In the genomic region with DNA sequence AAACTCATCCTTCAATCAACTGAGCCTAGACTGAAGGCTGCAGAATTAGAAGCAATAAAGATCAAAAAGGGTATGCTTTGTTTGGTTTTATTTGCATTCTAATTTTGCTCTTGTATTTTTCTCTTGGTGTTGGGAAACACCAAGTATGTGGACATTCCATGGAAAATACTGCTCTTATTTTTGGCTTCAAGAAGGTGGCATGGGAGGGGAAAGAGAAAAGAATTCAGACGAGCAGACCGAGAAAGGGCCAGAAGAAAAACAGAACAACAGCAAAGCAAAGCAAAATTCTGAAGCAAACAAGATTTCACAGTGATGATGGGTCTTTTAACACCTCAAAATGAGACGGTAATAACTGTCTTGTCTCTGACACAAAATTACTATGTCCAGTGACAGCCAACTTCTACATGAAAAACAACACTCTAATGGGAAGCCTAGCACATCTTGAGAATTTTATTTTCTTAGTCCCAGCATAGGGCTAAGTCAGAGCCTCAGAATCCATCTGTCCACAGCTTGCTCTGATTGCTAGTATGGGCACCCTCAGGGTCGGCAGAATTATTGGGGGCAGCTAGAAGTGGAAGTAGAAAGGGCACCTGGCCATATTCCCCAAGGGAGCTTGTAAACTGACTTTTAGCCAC, we compare ENCODE assay signal across 21 cellular contexts. TPM values are rescaled to one million over a fixed set of nuclear protein-coding genes. Genes with fewer than 3 reads are reported as not detected.
DNase-seq lines count a peak whose midpoint lies in the region; ATAC-seq and TF ChIP-seq lines count a peak whose summit lies in the region.
"Had no signal": no experiment of that assay in that cellular context is flagged by ENCODE, and none has a peak within 500 bp of the region (broad histone marks: within the 10 kb centered on the region; RNA-seq: fewer than 3 reads in every experiment).

No MANE protein-coding gene starts in this region.

- H3K27ac Mint-ChIP-seq in H9 (peak overlapping the region in 2 of 3 experiments; percentile 8; a peak in 3 of 7 replicates), nephron progenitor cell (peak overlapping the region; percentile 67)
- H3K27ac Mint-ChIP-seq: naive thymus-derived CD4-positive, alpha-beta T cell; stimulated activated naive B cell treated with anti-CD40 and anti-IgM and Interleukin-4, amounts not matched to agents 10 μg/mL and 1 μg/mL and 100 μg/mL, for 72 hours had no signal

- H3K9me3 ChIP-seq in H9 (ENCODE audit: control insufficient read depth, low read depth, low read length) (no peaks in the 10 kb centered on the region), suprapubic skin (no peaks in the 10 kb centered on the region)
- H3K9me3 ChIP-seq: Caco-2 had no signal

- no peak overlapping the region for H4K8ac ChIP-seq in H9 (replicated peaks; ENCODE audit: insufficient read length, low read depth, low read length)

- peak; percentile 82 for ATAC-seq in Right ventricle myocardium superior (ENCODE audit: poor library complexity)
- ATAC-seq: activated CD4-positive, CD25-positive, alpha-beta regulatory T cell treated with anti-CD3 and anti-CD28 coated beads, Interleukin-2, amount 50 U/mL, for 24 hours; activated T-cell treated with anti-CD3 and anti-CD28 coated beads, Interleukin-2, amount 50 U/mL, for 4 hours; naive thymus-derived CD4-positive, alpha-beta T cell; stimulated activated naive B cell treated with anti-CD40 and anti-IgM and Interleukin-4, amounts not matched to agents 10 μg/mL and 1 μg/mL and 100 μg/mL, for 72 hours had no signal

- no peaks in the 10 kb centered on the region for H3K36me3 ChIP-seq in suprapubic skin
- H3K36me3 ChIP-seq: BLaER1 treated with 17β-estradiol and CSF1 and Interleukin-3, amounts not matched to agents 10 nM and 100 nM; cardiac muscle cell had no signal

- H3K4me3 ChIP-seq in suprapubic skin, result no peak overlapping the region
- H3K4me3 ChIP-seq in dorsolateral prefrontal cortex, result no peak overlapping the region
- H3K4me3 ChIP-seq: BLaER1 treated with 17β-estradiol and CSF1 and Interleukin-3, amounts not matched to agents 10 nM and 100 nM; cardiac muscle cell had no signal

- no peak overlapping the region for H3K23ac ChIP-seq in H9 (ENCODE audit: insufficient read length, low read depth, low read length)

- H3K4me1 Mint-ChIP-seq in H9 (peaks cover 13 to 15% of the 10 kb centered on the region in 2 experiments), nephron progenitor cell (peaks cover 34% of the 10 kb centered on the region)
- H3K4me1 Mint-ChIP-seq: naive thymus-derived CD4-positive, alpha-beta T cell; stimulated activated naive B cell treated with anti-CD40 and anti-IgM and Interleukin-4, amounts not matched to agents 10 μg/mL and 1 μg/mL and 100 μg/mL, for 72 hours had no signal

- H3K23me2 ChIP-seq in H9 (ENCODE audit: insufficient read length, low read depth, low read length, poor library complexity, severe bottlenecking), result no peaks in the 10 kb centered on the region

- no peak overlapping the region for H2BK12ac ChIP-seq in H9 (ENCODE audit: insufficient read length, low read depth, low read length)

- H3K79me1 ChIP-seq in H9 (ENCODE audit: insufficient read depth, low read depth, low read length, poor library complexity, severe bottlenecking), result no peaks in the 10 kb centered on the region

- H4K91ac ChIP-seq in H9 (ENCODE audit: insufficient read length, low read depth, low read length), result no peak overlapping the region

- H3K56ac ChIP-seq in H9 (ENCODE audit: insufficient read length, low read depth, low read length), result no peak overlapping the region

- no peak overlapping the region for H2BK120ac ChIP-seq in H9 (ENCODE audit: low read depth, low read length, poor library complexity, severe bottlenecking)

- H3K18ac ChIP-seq in H9 (ENCODE audit: insufficient read length, low read depth, low read length), result no peak overlapping the region

- H4K20me1 ChIP-seq in H9 (ENCODE audit: control insufficient read depth, insufficient read depth, insufficient read length), result no peaks in the 10 kb centered on the region
- H4K20me1 ChIP-seq: BLaER1 treated with 17β-estradiol and CSF1 and Interleukin-3, amounts not matched to agents 10 nM and 100 nM had no signal

- no peak overlapping the region for H3T11ph ChIP-seq in H9 (ENCODE audit: low read length)

- H3K27me3 Mint-ChIP-seq in H9 (ENCODE audit: low read depth) (no peaks in the 10 kb centered on the region), nephron progenitor cell (ENCODE audit: low read depth, poor library complexity) (peaks cover 2% of the 10 kb centered on the region)

- H3K36me3 Mint-ChIP-seq in H9 (ENCODE audit: insufficient read depth in 1 of 3, low read depth in 3 of 3) (no peaks in the 10 kb centered on the region), nephron progenitor cell (ENCODE audit: low read depth) (peaks cover 67% of the 10 kb centered on the region)
- H3K36me3 Mint-ChIP-seq: naive thymus-derived CD4-positive, alpha-beta T cell; stimulated activated naive B cell treated with anti-CD40 and anti-IgM and Interleukin-4, amounts not matched to agents 10 μg/mL and 1 μg/mL and 100 μg/mL, for 72 hours had no signal

- no peak overlapping the region for H4K5ac ChIP-seq in H9 (ENCODE audit: insufficient read length, low read depth, low read length)

- no peak overlapping the region for H2BK5ac ChIP-seq in H9 (ENCODE audit: insufficient read length, low read length)

- no peak overlapping the region for H3K27ac ChIP-seq in H9 (ENCODE audit: insufficient read length, low read depth, low read length)
- peak overlapping the region; percentile 55 for H3K27ac ChIP-seq in suprapubic skin
- peak overlapping the region in 1 of 59 donors; percentile 11 for H3K27ac ChIP-seq in dorsolateral prefrontal cortex
- H3K27ac ChIP-seq: BLaER1 treated with 17β-estradiol and CSF1 and Interleukin-3, amounts not matched to agents 10 nM and 100 nM; cardiac muscle cell had no signal

- no peak for TF ChIP-seq POLR2A in suprapubic skin (IDR thresholded peaks at IDR 0.05)
- TF ChIP-seq POLR2A in erythroblast (IDR thresholded peaks at IDR 0.05; ENCODE audit: low read length), result no peak

- H3K4me3 Mint-ChIP-seq in H9 (no peak overlapping the region), nephron progenitor cell (no peak overlapping the region)
- H3K4me3 Mint-ChIP-seq: activated T-cell treated with anti-CD3 and anti-CD28 coated beads, Interleukin-2, amount 50 U/mL, for 4 hours; naive thymus-derived CD4-positive, alpha-beta T cell; stimulated activated naive B cell treated with anti-CD40 and anti-IgM and Interleukin-4, amounts not matched to agents 10 μg/mL and 1 μg/mL and 100 μg/mL, for 72 hours had no signal

- H3K4me1 ChIP-seq in H9 (ENCODE audit: insufficient read depth, low read length) (no peaks in the 10 kb centered on the region), suprapubic skin (no peaks in the 10 kb centered on the region)
- H3K4me1 ChIP-seq: Caco-2 had no signal

- no peak overlapping the region for H2AFZ ChIP-seq in H9 (ENCODE audit: low read length)

- H2AK5ac ChIP-seq in H9 (ENCODE audit: insufficient read length, low read length), result no peak overlapping the region

- no peak overlapping the region for H2BK20ac ChIP-seq in H9 (ENCODE audit: low read depth, low read length, poor library complexity, severe bottlenecking)

- no peak for TF ChIP-seq CTCF in H9 (conservative IDR thresholded peaks at IDR 0.05)
- TF ChIP-seq CTCF in nephron progenitor cell (IDR thresholded peaks at IDR 0.05), result no peak
- no peak for TF ChIP-seq CTCF in suprapubic skin (IDR thresholded peaks at IDR 0.05)
- no peak for TF ChIP-seq CTCF in dorsolateral prefrontal cortex (IDR thresholded peaks at IDR 0.05 in 54 of 56, conservative IDR thresholded peaks at IDR 0.05 in 2 of 56; ENCODE audit: low read depth in 1 of 56, partially characterized antibody in 56 of 56)

- H2BK15ac ChIP-seq in H9 (ENCODE audit: low read depth, low read length), result no peak overlapping the region

- no peak overlapping the region for H3K14ac ChIP-seq in H9 (ENCODE audit: insufficient read depth, low read length)

- H3K27me3 ChIP-seq in H9 (ENCODE audit: insufficient read depth, low read length), result no peaks in the 10 kb centered on the region
- no peaks in the 10 kb centered on the region for H3K27me3 ChIP-seq in suprapubic skin
- no peaks in the 10 kb centered on the region for H3K27me3 ChIP-seq in dorsolateral prefrontal cortex
- H3K27me3 ChIP-seq: BLaER1 treated with 17β-estradiol and CSF1 and Interleukin-3, amounts not matched to agents 10 nM and 100 nM; cardiac muscle cell had no signal

- TF ChIP-seq EP300 in suprapubic skin (IDR thresholded peaks at IDR 0.05), result no peak

- H3K9me3 Mint-ChIP-seq in H9, result peaks cover under 1 to 1% of the 10 kb centered on the region in 2 experiments; a peak in 2 of 5 replicates
- peaks cover 33% of the 10 kb centered on the region for H3K9me3 Mint-ChIP-seq in nephron progenitor cell
- H3K9me3 Mint-ChIP-seq: activated T-cell treated with anti-CD3 and anti-CD28 coated beads, Interleukin-2, amount 50 U/mL, for 4 hours; naive thymus-derived CD4-positive, alpha-beta T cell had no signal

- H3K4me2 ChIP-seq in H9 (ENCODE audit: insufficient read depth, insufficient read length, low read length), result no peak overlapping the region
- H3K4me2 ChIP-seq: BLaER1 treated with 17β-estradiol and CSF1 and Interleukin-3, amounts not matched to agents 10 nM and 100 nM had no signal

- no CpG with 5 or more reads among the region's 4 CpGs for WGBS in H9 (ENCODE audit: extremely low coverage, insufficient read length, low lambda C conversion rate)
- WGBS in suprapubic skin, result 57% methylated on average over 4 of the region's 4 CpGs

- no peak overlapping the region for H3K4ac ChIP-seq in H9 (ENCODE audit: low read depth, low read length)

- no peaks in the 10 kb centered on the region for H3K79me2 ChIP-seq in H9 (ENCODE audit: insufficient read depth, low read length)

- intact Hi-C loops in Right ventricle myocardium superior (cut with DNase I), result no loop called here
- intact Hi-C loops in dorsolateral prefrontal cortex (cut with DNase I), result no loop called here

- no peak for DNase-seq in H9
- DNase-seq in Right ventricle myocardium superior, result no peak
- DNase-seq in nephron progenitor cell, result no peak
- no peak for DNase-seq in suprapubic skin (ENCODE audit: low spot score in 2 of 2)
- no peak for DNase-seq in dorsolateral prefrontal cortex
- DNase-seq in erythroblast (lab: John Stamatoyannopoulos, UW), result no peak
- no peak for DNase-seq in DMS53 (lab: John Stamatoyannopoulos, UW)
- DNase-seq in activated CD4-positive, alpha-beta T cell treated with anti-CD3 and anti-CD28 coated beads, Interleukin-2, amount 50 U/mL, for 4 hours, result no peak
- DNase-seq: activated CD8-positive, alpha-beta memory T cell treated with anti-CD3 and anti-CD28 coated beads for 24 hours; activated naive CD4-positive, alpha-beta T cell; activated T-cell treated with anti-CD3 and anti-CD28 coated beads, Interleukin-2, amount 50 U/mL, for 4 hours; Caco-2; Kasumi-1; mesendoderm; naive thymus-derived CD4-positive, alpha-beta T cell; NCI-H1694 treated with DMSO at 0.1 percent for 48 hours; stimulated activated CD4-positive, alpha-beta T cell treated with anti-CD3 and anti-CD28 coated beads, Interleukin-2, amount 100 ng/mL, for 48 hours; stimulated activated naive B cell treated with anti-CD40 and anti-IgM and Interleukin-4, amounts not matched to agents 10 μg/mL and 1 μg/mL and 100 μg/mL, for 72 hours had no signal

- no peak overlapping the region for H3K9ac ChIP-seq in H9 (ENCODE audit: extremely low read depth, insufficient read length, low read length)
- H3K9ac ChIP-seq: BLaER1 treated with 17β-estradiol and CSF1 and Interleukin-3, amounts not matched to agents 10 nM and 100 nM had no signal

RNA-seq across cellular contexts. Expression of gene FREM1, which starts 26.8 kb away (rescaled TPM):
- total RNA-seq in H9 (2021), result 0.35 and 0.44 TPM in 2 replicates
- 2.0 TPM for total RNA-seq in Right ventricle myocardium superior
- 1 to 10 TPM; 1.1 to 5.8 (median 2.1) TPM for total RNA-seq in suprapubic skin
- 1 to 10 TPM; 1.1 to 9.6 (median 5.2) TPM for total RNA-seq in dorsolateral prefrontal cortex
